In the genomic region with DNA sequence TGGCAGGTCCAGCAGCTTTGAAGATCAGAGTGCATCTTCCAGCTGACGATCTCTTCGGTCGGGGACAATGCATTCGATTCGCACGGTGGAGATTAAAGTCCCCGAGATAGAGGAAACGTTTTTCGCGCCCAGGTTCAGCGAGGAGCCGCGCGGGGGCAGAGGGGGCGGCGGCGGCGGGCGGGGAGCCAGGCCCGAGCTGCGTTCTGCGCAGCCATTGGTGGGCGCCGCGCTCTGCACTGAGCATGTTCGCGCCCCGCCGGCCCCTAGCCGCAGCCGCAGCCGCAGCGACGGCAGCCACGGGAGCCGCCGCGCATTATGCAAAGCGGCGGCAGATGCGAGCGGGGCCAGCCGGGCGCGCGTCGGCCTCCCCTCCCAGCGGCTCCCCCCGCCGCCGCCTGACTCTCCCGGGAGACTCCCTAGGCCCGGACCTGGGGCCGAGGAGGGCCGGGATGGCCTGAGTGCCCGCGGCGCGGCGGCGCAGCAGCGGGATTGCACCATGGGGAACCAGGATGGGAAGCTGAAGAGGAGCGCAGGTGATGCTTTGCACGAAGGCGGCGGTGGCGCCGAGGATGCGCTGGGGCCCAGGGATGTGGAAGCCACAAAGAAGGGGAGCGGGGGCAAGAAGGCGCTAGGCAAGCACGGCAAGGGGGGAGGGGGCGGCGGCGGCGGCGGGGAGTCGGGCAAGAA, we compare ENCODE assay signal across 1 cellular context.
A peak's percentile ranks its signal among the peaks of the same experiment; 100 is the strongest.
TF ChIP-seq lines count a peak whose summit lies in the region.

Gene FMN2 (plus strand): TSS at position 270 of the 687 bp plus-strand sequence. CDS start 227 bp downstream, at position 497.

TF ChIP-seq in HEK293, 187 proteins besides CTCF, POLR2A, EP300 and RAD21 (continued from another document and continues in another):
- TF ChIP-seq PRDM2 (tag by site-specific recombination; IDR thresholded peaks at IDR 0.05; ENCODE audit: borderline replicate concordance) (no peak), ZNF600 (tag by site-specific recombination; IDR thresholded peaks at IDR 0.05) (no peak), ZNF518A (tag by site-specific recombination; conservative IDR thresholded peaks at IDR 0.05; ENCODE audit: low read depth) (no peak), KLF8 (tag by site-specific recombination; IDR thresholded peaks at IDR 0.05) (peak; percentile 59; the same call in 1 of the 2 replicates), ZBTB6 (tag by site-specific recombination; IDR thresholded peaks at IDR 0.05) (no peak), FEZF1 (tag by site-specific recombination; IDR thresholded peaks at IDR 0.05) (no peak), ZNF354C (tag by site-specific recombination; IDR thresholded peaks at IDR 0.05; ENCODE audit: borderline replicate concordance, low read depth) (no peak), ZNF555 (tag by site-specific recombination; conservative IDR thresholded peaks at IDR 0.05) (no peak), YY1 (tag by site-specific recombination; IDR thresholded peaks at IDR 0.05) (peak; percentile 68; the same call in 1 of the 2 replicates), ZSCAN16 (tag by site-specific recombination; IDR thresholded peaks at IDR 0.05) (no peak), ZNF529 (tag by site-specific recombination; IDR thresholded peaks at IDR 0.05; ENCODE audit: insufficient replicate concordance) (no peak), ZNF747 (tag by site-specific recombination; IDR thresholded peaks at IDR 0.05) (no peak), ZNF629 (tag by site-specific recombination; IDR thresholded peaks at IDR 0.05) (no peak; the same call in 1 of the 2 replicates), ZNF37A (tag by site-specific recombination; IDR thresholded peaks at IDR 0.05) (peak; percentile 48; the same call in 1 of the 2 replicates), ZNF19 (tag by site-specific recombination; IDR thresholded peaks at IDR 0.05; ENCODE audit: low read depth) (no peak), ZNF416 (tag by site-specific recombination; IDR thresholded peaks at IDR 0.05) (no peak), ZNF341 (tag by site-specific recombination; IDR thresholded peaks at IDR 0.05; ENCODE audit: low read depth) (peak; percentile 70), ZBTB49 (tag by site-specific recombination; IDR thresholded peaks at IDR 0.05; ENCODE audit: low read depth) (no peak), ZNF776 (tag by site-specific recombination; IDR thresholded peaks at IDR 0.05; ENCODE audit: borderline replicate concordance) (no peak), ZNF548 (tag by site-specific recombination; IDR thresholded peaks at IDR 0.05) (no peak), ZNF510 (tag by site-specific recombination; IDR thresholded peaks at IDR 0.05; ENCODE audit: insufficient replicate concordance) (no peak), TCF7L2 (IDR thresholded peaks at IDR 0.05; ENCODE audit: borderline replicate concordance, low read depth, low read length) (no peak), ZNF121 (tag by site-specific recombination; IDR thresholded peaks at IDR 0.05) (no peak), GLI4 (tag by site-specific recombination; IDR thresholded peaks at IDR 0.05) (0 out of 2 replicates have a peak, but pooled peaks have one; percentile 6), WT1 (tag by site-specific recombination; IDR thresholded peaks at IDR 0.05) (no peak; the same call in 1 of the 2 replicates), SP7 (tag by site-specific recombination; IDR thresholded peaks at IDR 0.05) (no peak)
- TF ChIP-seq, protein P1, sequence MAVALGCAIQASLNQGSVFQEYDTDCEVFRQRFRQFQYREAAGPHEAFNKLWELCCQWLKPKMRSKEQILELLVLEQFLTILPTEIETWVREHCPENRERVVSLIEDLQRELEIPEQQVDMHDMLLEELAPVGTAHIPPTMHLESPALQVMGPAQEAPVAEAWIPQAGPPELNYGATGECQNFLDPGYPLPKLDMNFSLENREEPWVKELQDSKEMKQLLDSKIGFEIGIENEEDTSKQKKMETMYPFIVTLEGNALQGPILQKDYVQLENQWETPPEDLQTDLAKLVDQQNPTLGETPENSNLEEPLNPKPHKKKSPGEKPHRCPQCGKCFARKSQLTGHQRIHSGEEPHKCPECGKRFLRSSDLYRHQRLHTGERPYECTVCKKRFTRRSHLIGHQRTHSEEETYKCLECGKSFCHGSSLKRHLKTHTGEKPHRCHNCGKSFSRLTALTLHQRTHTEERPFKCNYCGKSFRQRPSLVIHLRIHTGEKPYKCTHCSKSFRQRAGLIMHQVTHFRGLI (tag by site-specific recombination; IDR thresholded peaks at IDR 0.05), result 0 out of 2 replicates have a peak, but pooled peaks have one; percentile 9
- TF ChIP-seq, protein P2, sequence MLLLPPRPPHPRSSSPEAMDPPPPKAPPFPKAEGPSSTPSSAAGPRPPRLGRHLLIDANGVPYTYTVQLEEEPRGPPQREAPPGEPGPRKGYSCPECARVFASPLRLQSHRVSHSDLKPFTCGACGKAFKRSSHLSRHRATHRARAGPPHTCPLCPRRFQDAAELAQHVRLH (tag by site-specific recombination; IDR thresholded peaks at IDR 0.05), result no peak
- TF ChIP-seq, protein P3, sequence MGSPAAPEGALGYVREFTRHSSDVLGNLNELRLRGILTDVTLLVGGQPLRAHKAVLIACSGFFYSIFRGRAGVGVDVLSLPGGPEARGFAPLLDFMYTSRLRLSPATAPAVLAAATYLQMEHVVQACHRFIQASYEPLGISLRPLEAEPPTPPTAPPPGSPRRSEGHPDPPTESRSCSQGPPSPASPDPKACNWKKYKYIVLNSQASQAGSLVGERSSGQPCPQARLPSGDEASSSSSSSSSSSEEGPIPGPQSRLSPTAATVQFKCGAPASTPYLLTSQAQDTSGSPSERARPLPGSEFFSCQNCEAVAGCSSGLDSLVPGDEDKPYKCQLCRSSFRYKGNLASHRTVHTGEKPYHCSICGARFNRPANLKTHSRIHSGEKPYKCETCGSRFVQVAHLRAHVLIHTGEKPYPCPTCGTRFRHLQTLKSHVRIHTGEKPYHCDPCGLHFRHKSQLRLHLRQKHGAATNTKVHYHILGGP (tag by site-specific recombination; IDR thresholded peaks at IDR 0.05), result no peak
- TF ChIP-seq, protein P4, sequence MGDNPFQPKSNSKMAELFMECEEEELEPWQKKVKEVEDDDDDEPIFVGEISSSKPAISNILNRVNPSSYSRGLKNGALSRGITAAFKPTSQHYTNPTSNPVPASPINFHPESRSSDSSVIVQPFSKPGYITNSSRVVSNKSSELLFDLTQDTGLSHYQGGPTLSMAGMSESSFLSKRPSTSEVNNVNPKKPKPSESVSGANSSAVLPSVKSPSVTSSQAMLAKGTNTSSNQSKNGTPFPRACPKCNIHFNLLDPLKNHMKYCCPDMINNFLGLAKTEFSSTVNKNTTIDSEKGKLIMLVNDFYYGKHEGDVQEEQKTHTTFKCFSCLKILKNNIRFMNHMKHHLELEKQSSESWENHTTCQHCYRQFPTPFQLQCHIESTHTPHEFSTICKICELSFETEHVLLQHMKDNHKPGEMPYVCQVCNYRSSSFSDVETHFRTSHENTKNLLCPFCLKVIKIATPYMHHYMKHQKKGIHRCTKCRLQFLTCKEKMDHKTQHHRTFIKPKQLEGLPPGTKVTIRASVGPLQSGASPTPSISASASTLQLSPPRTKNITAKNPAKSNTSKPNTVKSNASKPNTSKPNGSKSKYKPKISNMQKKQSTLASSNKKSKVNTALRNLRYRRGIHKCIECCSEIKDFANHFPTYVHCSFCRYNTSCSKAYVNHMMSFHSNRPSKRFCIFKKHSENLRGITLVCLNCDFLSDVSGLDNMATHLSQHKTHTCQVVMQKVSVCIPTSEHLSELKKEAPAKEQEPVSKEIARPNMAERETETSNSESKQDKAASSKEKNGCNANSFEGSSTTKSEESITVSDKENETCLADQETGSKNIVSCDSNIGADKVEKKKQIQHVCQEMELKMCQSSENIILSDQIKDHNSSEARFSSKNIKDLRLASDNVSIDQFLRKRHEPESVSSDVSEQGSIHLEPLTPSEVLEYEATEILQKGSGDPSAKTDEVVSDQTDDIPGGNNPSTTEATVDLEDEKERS (tag by site-specific recombination; IDR thresholded peaks at IDR 0.05), result no peak
